ENCODE assay signal across 19 cellular contexts in the genomic region with DNA sequence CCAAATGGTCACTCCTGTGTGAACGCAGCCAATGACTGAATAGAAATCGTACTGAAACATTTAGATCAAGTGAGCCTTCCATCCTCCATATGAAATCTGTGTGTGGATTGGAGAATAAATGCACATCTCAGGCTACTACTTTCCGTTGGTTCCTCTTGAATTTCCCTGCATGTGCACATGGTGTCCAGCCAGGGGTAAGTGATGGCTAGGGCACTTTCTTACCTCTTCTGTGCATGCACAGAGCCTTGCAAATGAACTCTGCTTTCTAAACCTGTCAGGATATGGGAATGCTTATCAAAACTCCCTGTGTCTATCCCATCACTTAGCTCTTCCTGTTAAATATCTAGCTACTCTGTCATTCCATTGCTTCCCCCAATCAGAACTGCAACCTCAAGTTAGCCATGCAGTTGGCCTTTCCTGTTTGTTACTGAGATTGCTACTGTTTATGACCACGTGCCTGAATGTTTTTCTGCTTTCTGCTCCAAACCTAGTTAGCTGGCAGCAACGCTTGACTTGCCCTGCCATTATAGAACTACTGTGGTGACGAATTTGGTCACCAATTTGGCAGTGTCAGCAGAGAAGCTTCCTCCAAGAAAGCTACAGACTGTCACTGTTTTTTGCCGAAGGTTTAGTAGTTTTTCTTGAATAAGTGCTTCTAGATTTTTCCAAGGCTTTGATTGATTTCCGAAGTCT.
DNase-seq lines count a peak whose midpoint lies in the region; ATAC-seq, FAIRE-seq and TF ChIP-seq lines count a peak whose summit lies in the region.
"Had no signal": no experiment of that assay in that cellular context is flagged by ENCODE, and none has a peak within 500 bp of the region (broad histone marks: within the 10 kb centered on the region; RNA-seq: fewer than 3 reads in every experiment).

No MANE protein-coding gene starts in this region.

- no peaks in the 10 kb centered on the region for H3K79me1 ChIP-seq in mesenchymal stem cell (replicated peaks; ENCODE audit: low read length, poor library complexity, severe bottlenecking)

- TF ChIP-seq POLR2A in suprapubic skin (IDR thresholded peaks at IDR 0.05) = no peak
- no peak for TF ChIP-seq POLR2A in vagina (IDR thresholded peaks at IDR 0.05)

- no peak overlapping the region for H3K14ac ChIP-seq in mesenchymal stem cell (ENCODE audit: low read length in 2 of 2)

- H4K8ac ChIP-seq in mesenchymal stem cell (ENCODE audit: low read length) = no peak overlapping the region

- H2AK5ac ChIP-seq in mesenchymal stem cell (ENCODE audit: low read length, severe bottlenecking) = no peak overlapping the region

- H3K27ac Mint-ChIP-seq in GM23338 = no peak overlapping the region

- H2BK15ac ChIP-seq in mesenchymal stem cell (ENCODE audit: low read depth, poor library complexity, severe bottlenecking) = no peak overlapping the region

- H3K4me1 ChIP-seq in GM23338 (ENCODE audit: insufficient read depth) (no peaks in the 10 kb centered on the region), mesenchymal stem cell (ENCODE audit: control insufficient read depth, insufficient read depth, low read depth, low read length) (no peaks in the 10 kb centered on the region), suprapubic skin (no peaks in the 10 kb centered on the region), vagina (no peaks in the 10 kb centered on the region), smooth muscle cell (ENCODE audit: low read depth) (no peaks in the 10 kb centered on the region)

- H2BK5ac ChIP-seq in mesenchymal stem cell (ENCODE audit: low read depth, low read length, poor library complexity, severe bottlenecking) = no peak overlapping the region

- H3K27ac ChIP-seq in GM23338 (ENCODE audit: low read depth) (no peak overlapping the region), mesenchymal stem cell (ENCODE audit: low read length, poor library complexity, severe bottlenecking) (no peak overlapping the region), suprapubic skin (no peak overlapping the region), vagina (no peak overlapping the region), smooth muscle cell (ENCODE audit: low read depth) (no peak overlapping the region)

- H2BK120ac ChIP-seq in mesenchymal stem cell (ENCODE audit: low read depth, low read length) = no peak overlapping the region

- no peak for TF ChIP-seq EP300 in suprapubic skin (IDR thresholded peaks at IDR 0.05)

- H3K36me3 ChIP-seq in GM23338 (ENCODE audit: insufficient read depth) (no peaks in the 10 kb centered on the region), bronchial epithelial cell (ENCODE audit: control insufficient read depth, insufficient read depth, low read length) (no peaks in the 10 kb centered on the region), mesenchymal stem cell (ENCODE audit: control insufficient read depth in 1 of 2, insufficient read depth in 2 of 2, low read depth in 1 of 2, low read length in 2 of 2) (no peaks in the 10 kb centered on the region), suprapubic skin (no peaks in the 10 kb centered on the region), vagina (no peaks in the 10 kb centered on the region), smooth muscle cell (ENCODE audit: low read depth) (no peaks in the 10 kb centered on the region)

- no peaks in the 10 kb centered on the region for H3K9me3 Mint-ChIP-seq in GM23338

- H3K9me3 ChIP-seq in mesenchymal stem cell (ENCODE audit: control insufficient read depth, low read length) (no peaks in the 10 kb centered on the region), suprapubic skin (no peaks in the 10 kb centered on the region), vagina (no peaks in the 10 kb centered on the region), smooth muscle cell (replicated peaks; ENCODE audit: low read depth) (no peaks in the 10 kb centered on the region)

- H3F3A ChIP-seq in GM23338 (replicated peaks; ENCODE audit: low read depth) = no peaks in the 10 kb centered on the region
- no peaks in the 10 kb centered on the region for H3F3A ChIP-seq in smooth muscle cell (ENCODE audit: low read depth)

- no peak for ATAC-seq in GM23338
- ATAC-seq: Panc1 had no signal

- DNase-seq in GM23338 (ENCODE audit: low spot score) (no peak), NCI-H446 treated with DMSO at 0.1 percent for 48 hours (lab: John Stamatoyannopoulos, UW) (peak; percentile 50), bronchial epithelial cell (ENCODE audit: low read depth) (no peak), mesenchymal stem cell (no peak), suprapubic skin (ENCODE audit: low spot score in 2 of 2) (no peak), vagina (ENCODE audit: extremely low spot score in 2 of 2) (no peak), smooth muscle cell (lab: John Stamatoyannopoulos, UW; ENCODE audit: unreplicated experiment) (no peak)
- DNase-seq in activated CD4-positive, alpha-beta T cell treated with anti-CD3 and anti-CD28 coated beads for 4 hours = no peak
- DNase-seq: DMS153, DND-41, GOT3, NCI-H1092, NCI-H1417 treated with DMSO at 0.1 percent for 48 hours, NCI-H1694 treated with DMSO at 0.1 percent for 48 hours, NCI-H2081, NCI-H2227 treated with DMSO at 0.1 percent for 48 hours, NCI-H510A, NCI-H69 had no signal

- no peak overlapping the region for H4K91ac ChIP-seq in mesenchymal stem cell (ENCODE audit: low read length)

- no peak overlapping the region for H3K4ac ChIP-seq in mesenchymal stem cell (ENCODE audit: low read depth in 1 of 2, low read length in 2 of 2)

- H3K9ac ChIP-seq in mesenchymal stem cell (ENCODE audit: low read length) (no peak overlapping the region), smooth muscle cell (ENCODE audit: low read depth) (no peak overlapping the region)

- H3K27me3 ChIP-seq in GM23338 (ENCODE audit: insufficient read depth) = no peaks in the 10 kb centered on the region
- H3K27me3 ChIP-seq in bronchial epithelial cell (ENCODE audit: control insufficient read depth, insufficient read depth, low read length) = no peaks in the 10 kb centered on the region
- H3K27me3 ChIP-seq in mesenchymal stem cell (ENCODE audit: control insufficient read depth in 1 of 2, insufficient read depth in 1 of 2, low read length in 2 of 2) = no peaks in the 10 kb centered on the region
- no peaks in the 10 kb centered on the region for H3K27me3 ChIP-seq in suprapubic skin
- no peaks in the 10 kb centered on the region for H3K27me3 ChIP-seq in vagina
- no peaks in the 10 kb centered on the region for H3K27me3 ChIP-seq in smooth muscle cell (ENCODE audit: low read depth)

- no peak overlapping the region for H3K4me3 ChIP-seq in GM23338
- no peak overlapping the region for H3K4me3 ChIP-seq in bronchial epithelial cell (ENCODE audit: low read depth, low read length)
- no peak overlapping the region for H3K4me3 ChIP-seq in mesenchymal stem cell (ENCODE audit: insufficient read depth in 1 of 2, low read depth in 1 of 2, low read length in 2 of 2)
- no peak overlapping the region for H3K4me3 ChIP-seq in suprapubic skin
- no peak overlapping the region for H3K4me3 ChIP-seq in vagina
- no peak overlapping the region for H3K4me3 ChIP-seq in smooth muscle cell

- H4K20me1 ChIP-seq in GM23338 (replicated peaks; ENCODE audit: insufficient read depth) (no peaks in the 10 kb centered on the region), smooth muscle cell (ENCODE audit: low read depth) (no peaks in the 10 kb centered on the region)

- intact Hi-C loops in vagina (cut with DNase I) = no loop called here

- H3K23ac ChIP-seq in mesenchymal stem cell (ENCODE audit: low read length in 2 of 2) = no peak overlapping the region

- H3K4me3 Mint-ChIP-seq in GM23338 = no peak overlapping the region

- no peak overlapping the region for H3K18ac ChIP-seq in mesenchymal stem cell (ENCODE audit: low read depth in 1 of 2, low read length in 2 of 2)

- H3K27me3 Mint-ChIP-seq in GM23338 (ENCODE audit: insufficient read depth, low read depth, poor library complexity) = peaks cover 10% of the 10 kb centered on the region

- H3K36me3 Mint-ChIP-seq in GM23338 (ENCODE audit: low read depth) = no peaks in the 10 kb centered on the region

- no peaks in the 10 kb centered on the region for H3K4me1 Mint-ChIP-seq in GM23338

- H3K79me2 ChIP-seq in GM23338 (replicated peaks; ENCODE audit: insufficient read depth) (no peaks in the 10 kb centered on the region), smooth muscle cell (ENCODE audit: low read depth) (no peaks in the 10 kb centered on the region)

- peak; percentile 62 for FAIRE-seq in bronchial epithelial cell (lab: Jason Lieb, UNC)

- H2AFZ ChIP-seq in GM23338 (peak overlapping the region; percentile 74), mesenchymal stem cell (ENCODE audit: low read depth, low read length) (peak overlapping the region; percentile 0), smooth muscle cell (ENCODE audit: low read depth) (no peak overlapping the region)

- H2BK12ac ChIP-seq in mesenchymal stem cell (ENCODE audit: low read length in 2 of 2) = no peak overlapping the region

- TF ChIP-seq CTCF in GM23338 (conservative IDR thresholded peaks at IDR 0.05; ENCODE audit: low read depth in 2 of 2) = no peak
- TF ChIP-seq CTCF in bronchial epithelial cell (IDR thresholded peaks at IDR 0.05; ENCODE audit: insufficient read depth, low read length, severe bottlenecking) = no peak
- no peak for TF ChIP-seq CTCF in suprapubic skin (IDR thresholded peaks at IDR 0.05)
- no peak for TF ChIP-seq CTCF in vagina (IDR thresholded peaks at IDR 0.05)
- no peak for TF ChIP-seq CTCF in smooth muscle cell (IDR thresholded peaks at IDR 0.05; ENCODE audit: borderline replicate concordance, insufficient read depth, poor library complexity, severe bottlenecking)

- WGBS in mesenchymal stem cell = 71% methylated on average over 8 of the region's 8 CpGs
- 76% methylated on average over 8 of the region's 8 CpGs for WGBS in suprapubic skin
- WGBS in smooth muscle cell (ENCODE audit: low lambda C conversion rate) = 87% methylated on average over 8 of the region's 8 CpGs

- H3K9me2 ChIP-seq in GM23338 (ENCODE audit: insufficient read depth) = 0 out of 2 replicates have a peak, but pooled peaks cover 6% of the 10 kb centered on the region

- H3K4me2 ChIP-seq in GM23338 = no peak overlapping the region
- no peak overlapping the region for H3K4me2 ChIP-seq in mesenchymal stem cell (ENCODE audit: low read length, poor library complexity, severe bottlenecking)
- no peak overlapping the region for H3K4me2 ChIP-seq in smooth muscle cell

TF ChIP-seq in GM23338, 12 proteins besides CTCF, POLR2A, EP300 and RAD21:
- TF ChIP-seq EZH2phosphoT487 (IDR thresholded peaks at IDR 0.05; ENCODE audit: unreplicated experiment) (no peak), STAT1 (IDR thresholded peaks at IDR 0.05; ENCODE audit: unreplicated experiment) (no peak)
